Comparison of ENCODE assay signal across 21 cellular contexts in the genomic region with DNA sequence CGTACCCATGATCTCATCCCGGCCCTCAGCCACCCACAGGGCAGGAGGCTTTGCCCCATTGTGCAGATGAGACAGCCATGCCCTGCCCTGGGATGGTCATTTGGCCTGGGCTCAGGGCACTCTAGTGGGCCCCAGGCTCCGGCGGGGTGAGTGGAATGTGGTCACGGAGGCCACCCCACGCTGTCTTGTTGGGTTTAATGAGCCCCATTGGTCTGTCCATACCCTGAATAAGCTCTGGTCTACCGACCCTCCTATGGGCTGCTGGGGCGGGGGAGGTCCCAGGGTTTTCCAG. TPM values are rescaled to one million over a fixed set of nuclear protein-coding genes. Genes with fewer than 3 reads are reported as not detected.
A peak's percentile ranks its signal among the peaks of the same experiment; 100 is the strongest.
DNase-seq lines count a peak whose midpoint lies in the region; ATAC-seq, FAIRE-seq and TF ChIP-seq lines count a peak whose summit lies in the region.
"Had no signal": no experiment of that assay in that cellular context is flagged by ENCODE, and none has a peak within 500 bp of the region (broad histone marks: within the 10 kb centered on the region; RNA-seq: fewer than 3 reads in every experiment).

No MANE protein-coding gene starts in this region.

- H3K4me2 ChIP-seq in smooth muscle cell = no peak overlapping the region
- H3K4me2 ChIP-seq: KMS-11 had no signal

- H3K4me1 ChIP-seq in RWPE2 (ENCODE audit: insufficient read depth, poor library complexity, severe bottlenecking) (peaks cover 52% of the 10 kb centered on the region), smooth muscle cell (ENCODE audit: low read depth) (peaks cover 10% of the 10 kb centered on the region)

- H3K27ac ChIP-seq in RWPE2 (ENCODE audit: poor library complexity, severe bottlenecking) (peak overlapping the region; percentile 97), smooth muscle cell (ENCODE audit: low read depth) (peak overlapping the region; percentile 96)
- H3K27ac ChIP-seq: KMS-11, WERI-Rb-1 had no signal

- H3K4me3 ChIP-seq in RWPE2 (ENCODE audit: severe bottlenecking) (no peak overlapping the region), smooth muscle cell (no peak overlapping the region)

- H2AFZ ChIP-seq in smooth muscle cell (ENCODE audit: low read depth) = no peak overlapping the region

- no peak for FAIRE-seq in urothelium cell line (lab: Jason Lieb, UNC)

- peak; percentile 9 for DNase-seq in HT-29 (ENCODE audit: low spot score)
- DNase-seq in RWPE2 (ENCODE audit: low spot score) = no peak
- no peak for DNase-seq in smooth muscle cell (lab: John Stamatoyannopoulos, UW; ENCODE audit: unreplicated experiment)
- no peak for DNase-seq in NCI-H146 (lab: John Stamatoyannopoulos, UW)
- no peak for DNase-seq in urothelium cell line (ENCODE audit: low spot score)
- DNase-seq in ureter (ENCODE audit: low spot score) = no peak
- DNase-seq in stimulated activated CD4-positive, alpha-beta T cell treated with anti-CD3 and anti-CD28 coated beads, Interleukin-4, amount 100 ng/mL, for 1 hour = no peak
- DNase-seq: cerebellar nuclear complex; foreskin melanocyte; MV-4-11; naive thymus-derived CD4-positive, alpha-beta T cell; NCI-H187; NCI-H526 treated with DMSO at 0.1 percent for 48 hours; stimulated activated naive CD8-positive, alpha-beta T cell treated with anti-CD3 and anti-CD28 coated beads, Interleukin-15, Interleukin-2, amounts not matched to agents 100 U/mL and 50 U/mL, for 24 hours; WERI-Rb-1 had no signal

- H3K27me3 ChIP-seq in RWPE2 (ENCODE audit: insufficient read depth, poor library complexity, severe bottlenecking) (no peaks in the 10 kb centered on the region), smooth muscle cell (ENCODE audit: low read depth) (no peaks in the 10 kb centered on the region)

- peaks cover 20% of the 10 kb centered on the region for H3F3A ChIP-seq in smooth muscle cell (ENCODE audit: low read depth)

- H3K36me3 ChIP-seq in RWPE2 (ENCODE audit: low read depth) (no peaks in the 10 kb centered on the region), smooth muscle cell (ENCODE audit: low read depth) (no peaks in the 10 kb centered on the region)
- H3K36me3 ChIP-seq: WERI-Rb-1 had no signal

- 61% methylated on average over 8 of the region's 8 CpGs for WGBS in smooth muscle cell (ENCODE audit: low lambda C conversion rate)

- H4K20me1 ChIP-seq in smooth muscle cell (ENCODE audit: low read depth) = no peaks in the 10 kb centered on the region

- ATAC-seq in RWPE2 (ENCODE audit: low read depth) (peak; percentile 50), esophagus mucosa (peak; percentile 54)
- ATAC-seq: activated T-helper 17 cell treated with anti-CD3 and anti-CD28 coated beads, Interleukin-2, amount 50 U/mL, for 72 hours; left lobe of liver; naive thymus-derived CD4-positive, alpha-beta T cell; stimulated activated naive CD8-positive, alpha-beta T cell treated with anti-CD3 and anti-CD28 coated beads, Interleukin-15, Interleukin-2, amounts not matched to agents 100 U/mL and 50 U/mL, for 24 hours had no signal

- TF ChIP-seq CTCF in RWPE2 (IDR thresholded peaks at IDR 0.05; ENCODE audit: poor library complexity, severe bottlenecking) (no peak), smooth muscle cell (IDR thresholded peaks at IDR 0.05; ENCODE audit: borderline replicate concordance, insufficient read depth, poor library complexity, severe bottlenecking) (no peak)

- H3K9ac ChIP-seq in smooth muscle cell (ENCODE audit: low read depth) = peak overlapping the region; percentile 56
- H3K9ac ChIP-seq: KMS-11 had no signal

- H3K79me2 ChIP-seq in smooth muscle cell (ENCODE audit: low read depth) = no peaks in the 10 kb centered on the region

- H3K9me3 ChIP-seq in RWPE2 (ENCODE audit: severe bottlenecking) (no peaks in the 10 kb centered on the region), smooth muscle cell (replicated peaks; ENCODE audit: low read depth) (no peaks in the 10 kb centered on the region)

RNA-seq across cellular contexts. Expression of a gene that starts 50.6 kb away (rescaled TPM):
- 0.31 and 0.53 TPM in 2 replicates for total RNA-seq in HT-29 (2014; rRNA removed; shearing (Covaris generic))
- total RNA-seq in esophagus mucosa (9.8 TPM), smooth muscle cell (not detected in 2 replicates), ureter (32.0 TPM)
- polyA plus RNA-seq in smooth muscle cell = not detected in 2 replicates
- total RNA-seq: mesothelial cell of epicardium, osteocyte had no signal
